Comparison of ENCODE assay signal across 8 cellular contexts in genomic region chr6:44263357-44264100, GRCh38. TPM values are rescaled to one million over a fixed set of nuclear protein-coding genes. Genes with fewer than 3 reads are reported as not detected.
DNase-seq lines count a peak whose midpoint lies in the region; ATAC-seq, FAIRE-seq and TF ChIP-seq lines count a peak whose summit lies in the region.

No MANE protein-coding gene starts in this region.

- CTCF ChIA-PET in activated naive CD4-positive, alpha-beta T cell treated with anti-CD3 and anti-CD28 coated beads, Interleukin-2, amount 10 ng/mL, durations not matched to agents 7 days and 5 days (lab: Charles Lee), result interaction anchor here (1.1 to 2.5 kb wide), 5 partner anchors 10 to 77 kb away, joined by 3 to 10 read pairs (median 4); partner anchors contain the start of gene SLC29A1

- peaks cover 27% of the 10 kb centered on the region for H3K4me1 Mint-ChIP-seq in HFFc6 (ENCODE audit: low read depth)
- peaks cover 56% of the 10 kb centered on the region for H3K4me1 Mint-ChIP-seq in activated naive CD4-positive, alpha-beta T cell treated with anti-CD3 and anti-CD28 coated beads, Interleukin-2, amount 10 ng/mL, durations not matched to agents 7 days and 5 days

- H3K9me3 Mint-ChIP-seq in HFFc6, result no peaks in the 10 kb centered on the region
- H3K9me3 Mint-ChIP-seq in activated naive CD4-positive, alpha-beta T cell treated with anti-CD3 and anti-CD28 coated beads, Interleukin-2, amount 10 ng/mL, durations not matched to agents 7 days and 5 days, result no peaks in the 10 kb centered on the region

- H3K27ac Mint-ChIP-seq in HFFc6, result no peak overlapping the region; the same call in 1 of the 2 replicates
- peak overlapping the region; percentile 93 for H3K27ac Mint-ChIP-seq in activated naive CD4-positive, alpha-beta T cell treated with anti-CD3 and anti-CD28 coated beads, Interleukin-2, amount 10 ng/mL, durations not matched to agents 7 days and 5 days

- intact Hi-C loops in kidney (cut with DNase I) (no loop called here), stomach (cut with DNase I; ENCODE audit: low total_unique reads) (no loop called here)

- H3K4me3 ChIP-seq in kidney (ENCODE audit: low read length in 2 of 2) (peak overlapping the region; percentile 70 to 78), stomach (peak overlapping the region; percentile 63 to 87 (median 76)), WERI-Rb-1 (ENCODE audit: low read depth, low read length) (no peak overlapping the region)

- peaks cover 0 to 4% of the 10 kb centered on the region in 2 donors for H3K36me3 ChIP-seq in kidney (ENCODE audit: control insufficient read depth in 1 of 2, insufficient read depth in 2 of 2, low read length in 2 of 2)
- peaks cover 13 to 36% (median 24%) of the 10 kb centered on the region in 4 donors for H3K36me3 ChIP-seq in stomach
- peaks cover 19% of the 10 kb centered on the region for H3K36me3 ChIP-seq in WERI-Rb-1

- TF ChIP-seq EP300 in stomach (IDR thresholded peaks at IDR 0.05), result no peak

- 21 to 37% (median 25%) methylated on average over 9 of the region's 9 CpGs for WGBS in stomach, 5 donors

- no peak for FAIRE-seq in kidney (lab: Jason Lieb, UNC)

- TF ChIP-seq POLR2A in stomach (IDR thresholded peaks at IDR 0.05), result no peak

- peaks cover 0 to 7% (median 5%) of the 10 kb centered on the region in 3 donors for H3K27me3 ChIP-seq in stomach
- H3K27me3 ChIP-seq in WERI-Rb-1 (ENCODE audit: insufficient read depth, low read depth, severe bottlenecking), result no peaks in the 10 kb centered on the region

- TF ChIP-seq CTCF in HFFc6 (IDR thresholded peaks at IDR 0.05) (no peak), kidney (IDR thresholded peaks at IDR 0.05; ENCODE audit: borderline replicate concordance, extremely low read depth, insufficient read depth) (no peak), stomach (IDR thresholded peaks at IDR 0.05) (no peak), WERI-Rb-1 (IDR thresholded peaks at IDR 0.05; ENCODE audit: low read depth, low read length) (no peak)

- peak overlapping the region; percentile 52 to 82 for H3K9ac ChIP-seq in kidney (ENCODE audit: low read length in 2 of 2)

- no peak for ATAC-seq in HG02623 (IDR thresholded peaks at IDR 0.05; ENCODE audit: unreplicated experiment)

- H3K27ac ChIP-seq in kidney (ENCODE audit: low read depth in 2 of 2, low read length in 2 of 2), result peak overlapping the region; percentile 47 to 75
- peak overlapping the region in 4 of 5 donors; percentile 80 to 90 (median 88) for H3K27ac ChIP-seq in stomach
- no peak overlapping the region for H3K27ac ChIP-seq in WERI-Rb-1

- H3K27me3 Mint-ChIP-seq in HFFc6 (ENCODE audit: insufficient read depth), result peaks cover 1% of the 10 kb centered on the region; the same call in 1 of the 2 replicates
- H3K27me3 Mint-ChIP-seq in activated naive CD4-positive, alpha-beta T cell treated with anti-CD3 and anti-CD28 coated beads, Interleukin-2, amount 10 ng/mL, durations not matched to agents 7 days and 5 days, result peaks cover 17% of the 10 kb centered on the region

- H3K4me3 Mint-ChIP-seq in HFFc6, result peak overlapping the region; percentile 91
- peak overlapping the region; percentile 85 for H3K4me3 Mint-ChIP-seq in activated naive CD4-positive, alpha-beta T cell treated with anti-CD3 and anti-CD28 coated beads, Interleukin-2, amount 10 ng/mL, durations not matched to agents 7 days and 5 days

- H3K4me1 ChIP-seq in kidney (ENCODE audit: control insufficient read depth in 1 of 2, insufficient read depth in 1 of 2, low read depth in 1 of 2, low read length in 2 of 2) (peaks cover 22 to 26% of the 10 kb centered on the region in 2 donors), stomach (peaks cover 35 to 40% (median 36%) of the 10 kb centered on the region in 4 donors)

- H3K36me3 Mint-ChIP-seq in HFFc6 (ENCODE audit: low read depth), result no peaks in the 10 kb centered on the region
- H3K36me3 Mint-ChIP-seq in activated naive CD4-positive, alpha-beta T cell treated with anti-CD3 and anti-CD28 coated beads, Interleukin-2, amount 10 ng/mL, durations not matched to agents 7 days and 5 days, result peaks cover 19% of the 10 kb centered on the region

- H3K9me3 ChIP-seq in kidney (ENCODE audit: control insufficient read depth in 1 of 2, low read length in 2 of 2) (no peaks in the 10 kb centered on the region), stomach (no peaks in the 10 kb centered on the region), WERI-Rb-1 (ENCODE audit: severe bottlenecking) (no peaks in the 10 kb centered on the region)

- peak; percentile 72 for DNase-seq in CD1c-positive myeloid dendritic cell (ENCODE audit: extremely low spot score)
- DNase-seq in HFFc6, result no peak
- DNase-seq in activated naive CD4-positive, alpha-beta T cell treated with anti-CD3 and anti-CD28 coated beads, Interleukin-2, amount 10 ng/mL, durations not matched to agents 7 days and 5 days, result peak; percentile 50
- no peak for DNase-seq in kidney
- no peak for DNase-seq in stomach
- DNase-seq in NCI-H128 (lab: John Stamatoyannopoulos, UW; ENCODE audit: unreplicated experiment), result no peak
- no peak for DNase-seq in WERI-Rb-1

RNA-seq across cellular contexts. Expression of gene NFKBIE, which starts 1.8 kb away (rescaled TPM):
- total RNA-seq in HFFc6 (2021; fragmentation: NEBNext Ultra II Directional; extraction: Animal tissue kit (Norgen Biotek cat#: 25700)), result 1 to 10 TPM; 4.2 to 6.7 (median 5.8) TPM
- total RNA-seq in kidney, result 19.0 TPM
- 12.6 TPM for polyA plus RNA-seq in kidney (ENCODE audit: insufficient read depth, low read depth, low replicate concordance)
- 10 to 100 TPM in 1 of 5 donors, 1 to 10 TPM in 1, under 1 TPM in 1, not detected in 2; 0.89 to 23.5 (median 3.5) TPM for total RNA-seq in stomach
- polyA plus RNA-seq in stomach, result 10 to 100 TPM in 2 of 3 donors, 1 to 10 TPM in 1; 9.9 to 14.2 (median 10.6) TPM

RNA-seq across cellular contexts. Expression of gene SLC35B2, which starts 6.2 kb away (rescaled TPM):
- 100 to 1,000 TPM; 108 to 132 (median 120) TPM for total RNA-seq in HFFc6 (2021; fragmentation: NEBNext Ultra II Directional; extraction: Animal tissue kit (Norgen Biotek cat#: 25700))
- total RNA-seq in kidney, result 45.1 TPM
- polyA plus RNA-seq in kidney (ENCODE audit: insufficient read depth, low read depth, low replicate concordance), result 49.5 TPM
- total RNA-seq in stomach, result 10 to 100 TPM in 4 of 5 donors, 1 to 10 TPM in 1; 1.4 to 60.1 (median 27.0) TPM
- polyA plus RNA-seq in stomach, result 10 to 100 TPM in 2 of 3 donors, 1 to 10 TPM in 1; 7.3 to 17.2 (median 16.6) TPM

RNA-seq across cellular contexts. Expression of gene TMEM151B, which starts 6.7 kb away (rescaled TPM):
- total RNA-seq in HFFc6 (2021; fragmentation: NEBNext Ultra II Directional; extraction: Animal tissue kit (Norgen Biotek cat#: 25700)), result not detected
- total RNA-seq in kidney (not detected), stomach (under 1 TPM in 2 of 5 donors, not detected in 3; 0.18 to 0.29 TPM)
- polyA plus RNA-seq in kidney (ENCODE audit: insufficient read depth, low read depth, low replicate concordance) (not detected), stomach (under 1 TPM in 2 of 3 donors, not detected in 1; 0.12 to 0.28 TPM)

RNA-seq across cellular contexts. Expression of gene HSP90AB1, which starts 16.6 kb away (rescaled TPM):
- total RNA-seq in HFFc6 (2021; fragmentation: NEBNext Ultra II Directional; extraction: Animal tissue kit (Norgen Biotek cat#: 25700)), result 1,000 to 10,000 TPM in 1 of 6 experiments, 100 to 1,000 TPM in 5; 847 to 1,026 (median 920) TPM
- 551 TPM for total RNA-seq in kidney
- 499 TPM for polyA plus RNA-seq in kidney (ENCODE audit: insufficient read depth, low read depth, low replicate concordance)
- total RNA-seq in stomach, result 100 to 1,000 TPM; 168 to 414 (median 370) TPM
- polyA plus RNA-seq in stomach, result 100 to 1,000 TPM; 267 to 549 (median 348) TPM

RNA-seq across cellular contexts. Expression of gene SLC29A1, which starts 40.1 kb away (rescaled TPM):
- total RNA-seq in HFFc6 (2021; fragmentation: NEBNext Ultra II Directional; extraction: Animal tissue kit (Norgen Biotek cat#: 25700)), result 10 to 100 TPM; 14.9 to 29.9 (median 26.8) TPM
- total RNA-seq in kidney (74.6 TPM), stomach (100 to 1,000 TPM in 2 of 5 donors, 10 to 100 TPM in 3; 26.4 to 217 (median 77.4) TPM)
- polyA plus RNA-seq in kidney (ENCODE audit: insufficient read depth, low read depth, low replicate concordance) (50.1 TPM), stomach (10 to 100 TPM; 22.6 to 33.5 (median 29.0) TPM)

Comparison
In these comparisons a context has a peak if more than half of its experiments do, and no peak if none do; other contexts are left out.
1. DNase-seq: peak in CD1c-positive myeloid dendritic cell (single experiment) and activated naive CD4-positive, alpha-beta T cell treated with anti-CD3 and anti-CD28 coated beads, Interleukin-2, amount 10 ng/mL, durations not matched to agents 7 days and 5 days (single experiment); none in HFFc6 (single experiment), kidney (single experiment), stomach (single experiment), NCI-H128 (single experiment) and WERI-Rb-1 (single experiment).